Comparison of ENCODE assay signal across 1 cellular context in genomic region chr1:101240041-101240430, GRCh38.
TF ChIP-seq lines count a peak whose summit lies in the region.

No MANE protein-coding gene starts in this region.

TF ChIP-seq in H1, 55 proteins besides CTCF, POLR2A, EP300 and RAD21 (continued from another document):
- TF ChIP-seq RXRA (IDR thresholded peaks at IDR 0.05; ENCODE audit: insufficient read depth, low read depth, low read length): no peak
- TF ChIP-seq, protein P1, sequence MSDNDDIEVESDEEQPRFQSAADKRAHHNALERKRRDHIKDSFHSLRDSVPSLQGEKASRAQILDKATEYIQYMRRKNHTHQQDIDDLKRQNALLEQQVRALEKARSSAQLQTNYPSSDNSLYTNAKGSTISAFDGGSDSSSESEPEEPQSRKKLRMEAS (IDR thresholded peaks at IDR 0.05): no peak
- TF ChIP-seq SIRT6 (IDR thresholded peaks at IDR 0.05; ENCODE audit: low read length): no peak
TF ChIP-seq in H1: peak in this region for 0.
